ENCODE assay signal across 8 cellular contexts in the genomic region with DNA sequence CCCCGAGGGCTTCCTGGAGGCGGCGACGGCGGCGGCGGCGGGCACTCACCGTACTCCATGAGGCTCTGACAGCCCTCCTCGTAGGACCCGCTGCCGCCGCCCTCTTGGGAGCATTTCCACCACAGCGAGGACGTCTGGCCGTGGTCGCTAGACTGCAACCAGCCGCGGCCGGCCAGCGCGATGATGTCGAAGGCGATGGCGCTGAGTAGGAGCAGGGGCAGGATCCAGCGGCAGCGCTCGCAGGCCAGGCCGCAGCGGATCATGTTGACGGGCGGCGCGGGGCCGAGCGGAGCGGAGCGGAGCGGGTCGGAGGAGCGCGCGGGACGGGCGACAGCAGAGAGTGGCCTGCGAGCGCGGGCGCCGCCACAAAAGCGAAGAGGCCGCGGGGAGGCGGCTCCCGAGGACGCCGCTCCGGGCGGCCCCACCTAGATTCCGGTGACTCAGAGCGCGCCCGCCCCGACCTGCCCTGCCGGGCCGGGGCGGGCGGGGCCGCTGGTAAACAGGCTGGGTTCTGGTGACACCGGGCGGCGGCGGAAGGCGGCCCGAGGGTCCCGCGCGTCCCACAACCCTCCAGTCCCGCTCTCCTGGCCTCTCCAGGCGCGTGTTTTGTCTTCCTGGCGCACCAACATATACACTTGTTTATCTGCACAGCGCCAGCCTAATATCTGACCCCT. TPM values are rescaled to one million over a fixed set of nuclear protein-coding genes. Genes with fewer than 3 reads are reported as not detected.
DNase-seq lines count a peak whose midpoint lies in the region; TF ChIP-seq lines count a peak whose summit lies in the region.

A gene (minus strand): TSS at position 342 of the 674 bp plus-strand sequence. CDS start 79 bp downstream, at position 263.

- H3K27me3 ChIP-seq in mononuclear cell (ENCODE audit: insufficient read depth, low read length), result peaks cover 60% of the 10 kb centered on the region

- H3K4me1 ChIP-seq in mononuclear cell (ENCODE audit: insufficient read depth, low read length), result peaks cover 16% of the 10 kb centered on the region

- no peak for DNase-seq in HFF-Myc (ENCODE audit: extremely low read depth, low read depth)
- DNase-seq in NCI-H2196 (lab: John Stamatoyannopoulos, UW; ENCODE audit: unreplicated experiment), result peak; percentile 79
- DNase-seq in activated CD8-positive, alpha-beta memory T cell treated with anti-CD3 and anti-CD28 coated beads, Interleukin-2, amount 50 U/mL, for 4 hours, result peak; percentile 79
- DNase-seq in endothelial cell (ENCODE audit: low spot score), result peak; percentile 47
- peak; percentile 25 to 62 for DNase-seq in stimulated activated CD8-positive, alpha-beta memory T cell treated with anti-CD3 and anti-CD28 coated beads, Interleukin-2, amount 100 ng/mL, for 1 hour (ENCODE audit: low read depth in 2 of 2)
- no peak for DNase-seq in GF-D8 (lab: John Stamatoyannopoulos, UW)

- peak within 1 kb of the TSS; percentile 49 for H3K4me3 ChIP-seq in GM08714 (ENCODE audit: low read length)
- peak within 1 kb of the TSS; percentile 69 for H3K4me3 ChIP-seq in HFF-Myc (replicated peaks; ENCODE audit: low read depth, low read length)
- peak within 1 kb of the TSS; percentile 31 for H3K4me3 ChIP-seq in mononuclear cell (ENCODE audit: low read length)

- peaks cover 9% of the 10 kb centered on the region for H3K27me3 Mint-ChIP-seq in endothelial cell (ENCODE audit: unreplicated experiment)

- peaks cover 20% of the 10 kb centered on the region for H3K4me1 Mint-ChIP-seq in endothelial cell (ENCODE audit: unreplicated experiment)

- TF ChIP-seq CTCF in HFF-Myc (IDR thresholded peaks at IDR 0.05; ENCODE audit: low read depth, low read length, missing control alignments) (no peak), endothelial cell (IDR thresholded peaks at IDR 0.05; ENCODE audit: unreplicated experiment) (no peak)

- no peaks in the 10 kb centered on the region for H3K9me3 ChIP-seq in mononuclear cell (ENCODE audit: low read depth, low read length)

- peak within 1 kb of the TSS; percentile 67 for H3K27ac Mint-ChIP-seq in endothelial cell (ENCODE audit: unreplicated experiment)

- H3K36me3 Mint-ChIP-seq in endothelial cell (ENCODE audit: low read depth, unreplicated experiment), result no peaks in the 10 kb centered on the region

- H3K9me3 Mint-ChIP-seq in endothelial cell (ENCODE audit: unreplicated experiment), result no peaks in the 10 kb centered on the region

- peak within 1 kb of the TSS; percentile 95 for H3K4me3 Mint-ChIP-seq in endothelial cell (ENCODE audit: unreplicated experiment)

RNA-seq across cellular contexts. Expression of the gene that starts here (rescaled TPM):
- 11.4 TPM for total RNA-seq in endothelial cell (ENCODE audit: unreplicated experiment)
- total RNA-seq in mononuclear cell, result 0.73 TPM

Comparison
In these comparisons a context has a peak if more than half of its experiments do, and no peak if none do; other contexts are left out.
1. DNase-seq: peak in NCI-H2196 (single experiment), activated CD8-positive, alpha-beta memory T cell treated with anti-CD3 and anti-CD28 coated beads, Interleukin-2, amount 50 U/mL, for 4 hours (single experiment), endothelial cell (single experiment) and stimulated activated CD8-positive, alpha-beta memory T cell treated with anti-CD3 and anti-CD28 coated beads, Interleukin-2, amount 100 ng/mL, for 1 hour (2 of 2); none in HFF-Myc (single experiment) and GF-D8 (single experiment).
2. Peak in every context shown above with its lines, with median percentiles within 50 percentile points of each other: H3K4me3 ChIP-seq.